ENCODE assay signal across 9 cellular contexts in genomic region chr22:42990131-42990838, GRCh38. TPM values are rescaled to one million over a fixed set of nuclear protein-coding genes. Genes with fewer than 3 reads are reported as not detected.
DNase-seq lines count a peak whose midpoint lies in the region; ATAC-seq and TF ChIP-seq lines count a peak whose summit lies in the region.
"Had no signal": no experiment of that assay in that cellular context is flagged by ENCODE, and none has a peak within 500 bp of the region (broad histone marks: within the 10 kb centered on the region; RNA-seq: fewer than 3 reads in every experiment).

No MANE protein-coding gene starts in this region.

- H3K27ac ChIP-seq in A673 (ENCODE audit: low read depth, low read length, poor library complexity, severe bottlenecking) (no peak overlapping the region), HEK293 (ENCODE audit: extremely low read depth, low read depth, low read length) (no peak overlapping the region), adrenal gland (peak overlapping the region; percentile 5 to 87 (median 67))

- CTCF ChIA-PET in A673 (lab: Charles Lee), result interaction anchor here (1.4 kb wide), 1 partner anchor 100 kb away, joined by 4 read pairs; no protein-coding TSS in a partner anchor
- CTCF ChIA-PET in HEK293 (lab: Yijun Ruan, JAX), result interaction anchor here (0.6 to 2.2 kb wide), 14 partner anchors 10 to 323 kb away, joined by 3 to 13 read pairs (median 5); no protein-coding TSS in a partner anchor

- ATAC-seq in HG02870 (IDR thresholded peaks at IDR 0.05; ENCODE audit: unreplicated experiment) (no peak), GM18867 (IDR thresholded peaks at IDR 0.05; ENCODE audit: unreplicated experiment) (no peak)
- ATAC-seq: naive thymus-derived CD8-positive, alpha-beta T cell had no signal

- WGBS in adrenal gland, 4 donors, result 44 to 59% (median 54%) methylated on average over 8 to 9 of the region's 9 CpGs

- POLR2A ChIA-PET in A673 (lab: Charles Lee; ENCODE audit: low non-redundant PET), result no interaction called here
- POLR2A ChIA-PET in HEK293 (lab: Yijun Ruan, JAX), result interaction anchor here (1.3 to 2.8 kb wide), 2 partner anchors 15 to 24 kb away, joined by 4 to 18 read pairs; partner anchors contain the start of gene PACSIN2

- TF ChIP-seq POLR2A in adrenal gland (IDR thresholded peaks at IDR 0.05), result peak in 1 of 2 donors; percentile 60

- no peaks in the 10 kb centered on the region for H3K9me3 ChIP-seq in A673 (ENCODE audit: low read depth, low read length, poor library complexity, severe bottlenecking)
- no peaks in the 10 kb centered on the region for H3K9me3 ChIP-seq in HEK293 (ENCODE audit: control insufficient read depth, insufficient read depth, low read depth, low read length)
- H3K9me3 ChIP-seq in adrenal gland (replicated peaks in 1 of 3), result no peaks in the 10 kb centered on the region

- peak; percentile 23; the same call in 1 of the 2 replicates for TF ChIP-seq CTCF in A673 (conservative IDR thresholded peaks at IDR 0.05; ENCODE audit: low read depth, low read length)
- no peak; the same call in 1 of the 2 replicates for TF ChIP-seq CTCF in HEK293 (tag by site-specific recombination; IDR thresholded peaks at IDR 0.05)
- TF ChIP-seq CTCF in adrenal gland (IDR thresholded peaks at IDR 0.05), result peak; percentile 19 to 55 (median 44)

- H3K4me1 ChIP-seq in A673 (ENCODE audit: insufficient read depth, low read length, poor library complexity, severe bottlenecking) (peaks cover 13% of the 10 kb centered on the region), HEK293 (ENCODE audit: control insufficient read depth, insufficient read depth, low read length) (peaks cover 16% of the 10 kb centered on the region; the same call in 1 of the 2 replicates), adrenal gland (replicated peaks in 1 of 2) (peaks cover 61 to 76% of the 10 kb centered on the region in 2 donors)

- H3K36me3 ChIP-seq in A673 (ENCODE audit: insufficient read depth, low read length, poor library complexity, severe bottlenecking) (peaks cover 3% of the 10 kb centered on the region), HEK293 (ENCODE audit: control insufficient read depth in 2 of 2, insufficient read depth in 1 of 2, low read length in 2 of 2) (peaks cover 0 to 3% of the 10 kb centered on the region in 2 experiments; a peak in 1 of 3 replicates), adrenal gland (replicated peaks in 1 of 2) (no peaks in the 10 kb centered on the region)

- intact Hi-C loops in A673 (cut with micrococcal nuclease; ENCODE audit: unreplicated experiment), result no loop called here
- intact Hi-C loops in adrenal gland (cut with DNase I), result no loop called here

- H3K27me3 ChIP-seq in A673 (replicated peaks; ENCODE audit: insufficient read depth, low read depth, low read length, poor library complexity) (no peaks in the 10 kb centered on the region), adrenal gland (no peaks in the 10 kb centered on the region)

- no TSS peak for BruUV-seq in A673 (replicated peaks; lab: Mats Ljungman, UMichigan)

- H3K4me3 ChIP-seq in A673 (ENCODE audit: low read depth, low read length, poor library complexity, severe bottlenecking), result no peak overlapping the region
- H3K4me3 ChIP-seq in HEK293 (ENCODE audit: low read depth, low read length), result no peak overlapping the region
- H3K4me3 ChIP-seq in adrenal gland, result no peak overlapping the region

- DNase-seq in A673 (ENCODE audit: low spot score) (peak; percentile 59), adrenal gland (peak; percentile 69 to 88 (median 86)), kidney tubule cell (ENCODE audit: low spot score) (peak; percentile 91), globus pallidus (ENCODE audit: low spot score) (no peak), DMS79 (lab: John Stamatoyannopoulos, UW) (no peak)
- DNase-seq: naive thymus-derived CD8-positive, alpha-beta T cell had no signal

TF ChIP-seq in HEK293, 187 proteins besides CTCF, POLR2A, EP300 and RAD21:
- TF ChIP-seq ZNF394 (tag by site-specific recombination; IDR thresholded peaks at IDR 0.05; ENCODE audit: borderline replicate concordance), result no peak
- 0 out of 2 replicates have a peak, but pooled peaks have one; percentile 21 for TF ChIP-seq ZFHX2 (tag by site-specific recombination; conservative IDR thresholded peaks at IDR 0.05)
- TF ChIP-seq EGR2 (tag by site-specific recombination; IDR thresholded peaks at IDR 0.05; ENCODE audit: low read depth), result peak; percentile 58
- TF ChIP-seq ZNF76 (tag by site-specific recombination; IDR thresholded peaks at IDR 0.05; ENCODE audit: borderline replicate concordance, low read depth), result no peak
- no peak for TF ChIP-seq PRDM4 (tag by site-specific recombination; IDR thresholded peaks at IDR 0.05)
- peak; percentile 66 for TF ChIP-seq PRDM10 (tag by site-specific recombination; IDR thresholded peaks at IDR 0.05)
- no peak for TF ChIP-seq RBAK (tag by site-specific recombination; IDR thresholded peaks at IDR 0.05)
- no peak for TF ChIP-seq ZNF280D (tag by site-specific recombination; IDR thresholded peaks at IDR 0.05)
- TF ChIP-seq SP3 (tag by site-specific recombination; IDR thresholded peaks at IDR 0.05), result no peak
- no peak for TF ChIP-seq ZNF549 (tag by site-specific recombination; IDR thresholded peaks at IDR 0.05)

RNA-seq across cellular contexts. Expression of gene PACSIN2, which starts 24.7 kb away (rescaled TPM):
- 51.8 and 57.2 TPM in 2 replicates for total RNA-seq in A673 (2021)
- total RNA-seq in adrenal gland, result 100 to 1,000 TPM in 6 of 8 donors, 10 to 100 TPM in 2; 77.9 to 186 (median 128) TPM
- 100 to 1,000 TPM in 1 of 3 donors, 10 to 100 TPM in 2; 29.8 to 152 (median 36.5) TPM for polyA plus RNA-seq in adrenal gland

Comparison
In these comparisons a context has a peak if more than half of its experiments do, and no peak if none do; other contexts are left out.
1. DNase-seq: peak in A673 (single experiment), adrenal gland (7 of 7) and kidney tubule cell (single experiment); none in globus pallidus (single experiment) and DMS79 (single experiment).
2. H3K27ac ChIP-seq: peak in adrenal gland (5 of 5); none in A673 (single experiment) and HEK293 (single experiment).